8 cellular contexts compared by ENCODE assay signal in genomic region chr17:45317113-45317820, GRCh38. TPM values are rescaled to one million over a fixed set of nuclear protein-coding genes. Genes with fewer than 3 reads are reported as not detected.
DNase-seq lines count a peak whose midpoint lies in the region; ATAC-seq, FAIRE-seq and TF ChIP-seq lines count a peak whose summit lies in the region.

No MANE protein-coding gene starts in this region.

- no peak for TF ChIP-seq CTCF in OCI-LY1 (IDR thresholded peaks at IDR 0.05; ENCODE audit: low read length)
- no peak for TF ChIP-seq CTCF in endothelial cell of umbilical vein (IDR thresholded peaks at IDR 0.05; ENCODE audit: extremely low read depth in 1 of 2, insufficient read depth in 1 of 2, low read depth in 1 of 2, low read length in 2 of 2)

- peak overlapping the region; percentile 72; the same call in 1 of the 2 replicates for H2AFZ ChIP-seq in OCI-LY1 (ENCODE audit: low read length)
- H2AFZ ChIP-seq in endothelial cell of umbilical vein (ENCODE audit: low read depth, low read length) = peak overlapping the region; percentile 4

- H3K4me3 ChIP-seq in OCI-LY1 (ENCODE audit: low read depth, low read length, poor library complexity, severe bottlenecking) = peak overlapping the region; percentile 86
- peak overlapping the region in 2 of 3 experiments; percentile 1 to 34 for H3K4me3 ChIP-seq in endothelial cell of umbilical vein (replicated peaks in 1 of 3; ENCODE audit: insufficient read depth in 1 of 3, low read depth in 1 of 3, low read length in 3 of 3)

- dilution Hi-C loops in endothelial cell of umbilical vein (cut with MboI; ENCODE audit: extremely low pct_ligation_motif_present, low sequenced_read_pairs) = no loop called here

- CTCF ChIA-PET in endothelial cell of umbilical vein (lab: Charles Lee) = interaction anchor here (1.0 to 4.6 kb wide), 24 partner anchors 10 to 182 kb away, joined by 3 to 74 read pairs (median 6); partner anchors contain the start of genes ACBD4 and HEXIM1

- peaks cover 49% of the 10 kb centered on the region for H3K4me1 ChIP-seq in OCI-LY1 (ENCODE audit: insufficient read depth, low read length, severe bottlenecking)
- peaks cover 59% of the 10 kb centered on the region for H3K4me1 ChIP-seq in endothelial cell of umbilical vein (ENCODE audit: control insufficient read depth, extremely low read depth, insufficient read depth, low read length)

- no peaks in the 10 kb centered on the region for H3K36me3 ChIP-seq in OCI-LY1 (ENCODE audit: insufficient read depth, low read length)
- H3K36me3 ChIP-seq in endothelial cell of umbilical vein (ENCODE audit: control insufficient read depth in 2 of 2, extremely low read depth in 1 of 2, insufficient read depth in 2 of 2, low read length in 2 of 2) = no peaks in the 10 kb centered on the region

- intact Hi-C loops in endothelial cell of umbilical vein (cut with micrococcal nuclease) = loop anchor here (1.0 to 2.0 kb wide), 7 partner anchors 21 to 168 kb away; partner anchors contain the start of gene HEXIM1

- H3K27me3 ChIP-seq in OCI-LY1 (ENCODE audit: insufficient read depth, low read length) = peaks cover 4% of the 10 kb centered on the region; the same call in 1 of the 2 replicates
- no peaks in the 10 kb centered on the region for H3K27me3 ChIP-seq in endothelial cell of umbilical vein (ENCODE audit: control insufficient read depth in 2 of 2, insufficient read depth in 2 of 2, low read length in 2 of 2)

- H3K27ac ChIP-seq in OCI-LY1 (ENCODE audit: low read depth, low read length, poor library complexity, severe bottlenecking) (peak overlapping the region; percentile 71), endothelial cell of umbilical vein (ENCODE audit: insufficient read depth, low read depth, low read length) (no peak overlapping the region)

- no peaks in the 10 kb centered on the region for H3K9me3 ChIP-seq in OCI-LY1 (ENCODE audit: low read length)
- H3K9me3 ChIP-seq in endothelial cell of umbilical vein (replicated peaks; ENCODE audit: control insufficient read depth, insufficient read depth, low read length) = no peaks in the 10 kb centered on the region

- H3K9me2 ChIP-seq in OCI-LY1 (ENCODE audit: low read depth, low read length) = no peaks in the 10 kb centered on the region

- ATAC-seq in GM21526 (IDR thresholded peaks at IDR 0.05; ENCODE audit: low FRiP score, unreplicated experiment) = peak; percentile 56

- BruUV-seq in endothelial cell of umbilical vein (replicated peaks; lab: Mats Ljungman, UMichigan) = no TSS peak

- H3K9ac ChIP-seq in OCI-LY1 (ENCODE audit: low read length) (peak overlapping the region; percentile 66), endothelial cell of umbilical vein (replicated peaks; ENCODE audit: extremely low read depth, insufficient read depth, low read length) (peak overlapping the region; percentile 37)

- H3K9me1 ChIP-seq in endothelial cell of umbilical vein (replicated peaks; ENCODE audit: control insufficient read depth, extremely low read depth, insufficient read depth, low read length) = no peaks in the 10 kb centered on the region

- no peak for TF ChIP-seq POLR2A in endothelial cell of umbilical vein (IDR thresholded peaks at IDR 0.05; ENCODE audit: low read depth, low read length)

- H3K4me2 ChIP-seq in OCI-LY1 (ENCODE audit: low read length) (peak overlapping the region; percentile 95), endothelial cell of umbilical vein (ENCODE audit: insufficient read depth, low read length) (peak overlapping the region; percentile 56)

- POLR2A ChIA-PET in endothelial cell of umbilical vein (lab: Charles Lee) = interaction anchor here (0.8 to 3.1 kb wide), 8 partner anchors 21 to 167 kb away, joined by 3 to 13 read pairs (median 6); no protein-coding TSS in a partner anchor

- H3F3A ChIP-seq in OCI-LY1 (ENCODE audit: insufficient read depth, low read length) = no peaks in the 10 kb centered on the region

- no peaks in the 10 kb centered on the region for H4K20me1 ChIP-seq in OCI-LY1 (ENCODE audit: insufficient read depth, low read length)
- H4K20me1 ChIP-seq in endothelial cell of umbilical vein (replicated peaks; ENCODE audit: control insufficient read depth, extremely low read depth, insufficient read depth, low read length) = no peaks in the 10 kb centered on the region

- DNase-seq in DMS 273 treated with DMSO at 0.1 percent for 48 hours (lab: John Stamatoyannopoulos, UW) = peak; percentile 99
- DNase-seq in HuH-7 (ENCODE audit: low spot score) = peak; percentile 98
- peak; percentile 99 for DNase-seq in activated T-cell treated with anti-CD3 and anti-CD28 coated beads for 1 hour (ENCODE audit: low read depth)
- peak; percentile 100 for DNase-seq in endothelial cell of umbilical vein (ENCODE audit: low read depth, low spot score)
- peak; percentile 99 for DNase-seq in midbrain (lab: John Stamatoyannopoulos, UW)
- DNase-seq in stimulated activated CD8-positive, alpha-beta memory T cell treated with anti-CD3 and anti-CD28 coated beads, Interleukin-15, amount 100 ng/mL, for 48 hours (ENCODE audit: low read depth in 2 of 2) = peak; percentile 99 to 100

- peaks cover 12% of the 10 kb centered on the region for H3K79me2 ChIP-seq in OCI-LY1 (ENCODE audit: insufficient read depth, low read length)
- H3K79me2 ChIP-seq in endothelial cell of umbilical vein (ENCODE audit: control insufficient read depth, insufficient read depth, low read length) = peaks cover 41% of the 10 kb centered on the region

- peak; percentile 100 for FAIRE-seq in endothelial cell of umbilical vein (lab: Jason Lieb, UNC)

TF ChIP-seq in endothelial cell of umbilical vein, 7 proteins besides CTCF, POLR2A, EP300 and RAD21:
- TF ChIP-seq FOS (IDR thresholded peaks at IDR 0.05; ENCODE audit: borderline replicate concordance, insufficient read depth, low read length) (no peak), GATA2 (IDR thresholded peaks at IDR 0.05; ENCODE audit: insufficient read depth, insufficient read length, low read depth, low read length) (no peak), POLR2AphosphoS5 (IDR thresholded peaks at IDR 0.05; ENCODE audit: insufficient read depth, low read depth, low read length) (no peak), JUN (IDR thresholded peaks at IDR 0.05; ENCODE audit: borderline replicate concordance, insufficient read depth, insufficient read length, low read depth) (no peak), EZH2 (IDR thresholded peaks at IDR 0.05; ENCODE audit: borderline replicate concordance, low read depth, low read length, severe bottlenecking) (no peak), MYC (IDR thresholded peaks at IDR 0.05; ENCODE audit: low read depth, low read length) (no peak)
- TF ChIP-seq, protein P1, sequence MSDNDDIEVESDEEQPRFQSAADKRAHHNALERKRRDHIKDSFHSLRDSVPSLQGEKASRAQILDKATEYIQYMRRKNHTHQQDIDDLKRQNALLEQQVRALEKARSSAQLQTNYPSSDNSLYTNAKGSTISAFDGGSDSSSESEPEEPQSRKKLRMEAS (IDR thresholded peaks at IDR 0.05; ENCODE audit: insufficient read depth, insufficient read length) = peak; percentile 92

RNA-seq across cellular contexts. Expression of gene MAP3K14, which starts 0.4 kb away (rescaled TPM):
- total RNA-seq in endothelial cell of umbilical vein = 7.9 and 9.8 TPM in 2 replicates
- polyA plus RNA-seq in endothelial cell of umbilical vein = 5.4 and 6.4 TPM in 2 replicates
- 4.0 and 5.3 TPM in 2 replicates for polyA plus RNA-seq in endothelial cell of umbilical vein (2011; cell fraction: cytosol; rRNA removed)
- polyA plus RNA-seq in endothelial cell of umbilical vein (2011; cell fraction: nucleus; rRNA removed) = 11.9 and 13.4 TPM in 2 replicates
- 3.6 and 5.8 TPM in 2 replicates for polyA plus RNA-seq in endothelial cell of umbilical vein (2012)
- polyA minus RNA-seq in endothelial cell of umbilical vein = 4.2 and 4.4 TPM in 2 replicates
- 5.4 TPM for polyA minus RNA-seq in endothelial cell of umbilical vein (2011; cell fraction: cytosol; rRNA and poly(A)+ RNA removed)
- 5.3 and 7.3 TPM in 2 replicates for polyA minus RNA-seq in endothelial cell of umbilical vein (2011; cell fraction: nucleus; rRNA and poly(A)+ RNA removed)

RNA-seq across cellular contexts. Expression of gene SPATA32, which starts 55.4 kb away (rescaled TPM):
- total RNA-seq in endothelial cell of umbilical vein = not detected in 2 replicates
- polyA plus RNA-seq in endothelial cell of umbilical vein = not detected in 2 replicates
- polyA plus RNA-seq in endothelial cell of umbilical vein (2011; cell fraction: cytosol; rRNA removed) = not detected in 2 replicates
- polyA plus RNA-seq in endothelial cell of umbilical vein (2011; cell fraction: nucleus; rRNA removed) = not detected in 2 replicates
- polyA plus RNA-seq in endothelial cell of umbilical vein (2012) = not detected in 2 replicates
- not detected in 2 replicates for polyA minus RNA-seq in endothelial cell of umbilical vein
- polyA minus RNA-seq in endothelial cell of umbilical vein (2011; cell fraction: cytosol; rRNA and poly(A)+ RNA removed) = not detected
- not detected in 2 replicates for polyA minus RNA-seq in endothelial cell of umbilical vein (2011; cell fraction: nucleus; rRNA and poly(A)+ RNA removed)
